16 cellular contexts compared by ENCODE assay signal in genomic region chr1:89980605-89981004, GRCh38. TPM values are rescaled to one million over a fixed set of nuclear protein-coding genes. Genes with fewer than 3 reads are reported as not detected.
DNase-seq lines count a peak whose midpoint lies in the region; ATAC-seq and TF ChIP-seq lines count a peak whose summit lies in the region.
"Had no signal": no experiment of that assay in that cellular context is flagged by ENCODE, and none has a peak within 500 bp of the region (broad histone marks: within the 10 kb centered on the region; RNA-seq: fewer than 3 reads in every experiment).

No MANE protein-coding gene starts in this region.

- no peak for TF ChIP-seq POLR2A in right lobe of liver (IDR thresholded peaks at IDR 0.05)

- DNase-seq in NCI-H1417 (lab: John Stamatoyannopoulos, UW) = peak; percentile 10 to 54 (median 15)
- DNase-seq in NCI-H1417 treated with DMSO at 0.1 percent for 48 hours (lab: John Stamatoyannopoulos, UW) = no peak
- peak; percentile 60 for DNase-seq in HEK293T (ENCODE audit: extremely low spot score)
- DNase-seq in SK-MEL-5 (ENCODE audit: low read depth, low spot score) = peak; percentile 98
- DNase-seq in iris pigment epithelial cell (ENCODE audit: low read depth) = peak; percentile 25
- DNase-seq in T-helper 1 cell = no peak
- no peak for DNase-seq in right lobe of liver
- DNase-seq: 8988T; activated CD8-positive, alpha-beta T cell treated with anti-CD3 and anti-CD28 coated beads for 36 hours; amniotic stem cell; C1 segment of cervical spinal cord; DMS79; MV-4-11; NCI-H446 treated with DMSO at 0.1 percent for 48 hours; OCI-M1 had no signal

- POLR2A ChIA-PET in HEK293T (lab: Yijun Ruan, JAX) = no interaction called here

- intact Hi-C loops in right lobe of liver (cut with DNase I) = loop anchor here (10.0 kb wide), 1 partner anchor 176 kb away; no protein-coding TSS in a partner anchor

- 80% methylated on average over 4 of the region's 4 CpGs for WGBS in right lobe of liver (ENCODE audit: insufficient coverage, low coverage, low lambda C conversion rate, missing lambda C conversion rate)

- H3K4me3 ChIP-seq in right lobe of liver = no peak overlapping the region

- no peak for ATAC-seq in activated CD4-positive, CD25-positive, alpha-beta regulatory T cell treated with anti-CD3 and anti-CD28 coated beads, Interleukin-2, amount 50 U/mL, for 24 hours
- no peak for ATAC-seq in right lobe of liver
- ATAC-seq: activated CD8-positive, alpha-beta T cell treated with anti-CD3 and anti-CD28 coated beads for 36 hours had no signal

- no peak for TF ChIP-seq CTCF in right lobe of liver (IDR thresholded peaks at IDR 0.05)

- peaks cover 0 to 6% (median 0%) of the 10 kb centered on the region in 4 donors for H3K4me1 ChIP-seq in right lobe of liver

- in situ Hi-C loops in SK-MEL-5 (cut with HindIII; ENCODE audit: low pct_unique_long_range_greater_than_20kb, low sequenced_read_pairs) = no loop called here

- H3K27ac ChIP-seq in right lobe of liver = no peak overlapping the region

- H3K9me3 ChIP-seq in right lobe of liver = no peaks in the 10 kb centered on the region

- no peaks in the 10 kb centered on the region for H3K27me3 ChIP-seq in right lobe of liver

- CTCF ChIA-PET in HEK293T (lab: Yijun Ruan, JAX) = no interaction called here

- no peaks in the 10 kb centered on the region for H3K36me3 ChIP-seq in right lobe of liver

TF ChIP-seq in HEK293T, 16 proteins besides CTCF, POLR2A, EP300 and RAD21:
- TF ChIP-seq TARDBP (IDR thresholded peaks at IDR 0.05) (no peak), CTBP1 (IDR thresholded peaks at IDR 0.05; ENCODE audit: borderline replicate concordance) (no peak; the same call in 1 of the 2 replicates), FOXA1 (IDR thresholded peaks at IDR 0.05) (no peak), FOXM1 (IDR thresholded peaks at IDR 0.05; ENCODE audit: borderline replicate concordance) (no peak), LEF1 (IDR thresholded peaks at IDR 0.05; ENCODE audit: borderline replicate concordance) (no peak), SP1 (IDR thresholded peaks at IDR 0.05) (no peak), SUZ12 (IDR thresholded peaks at IDR 0.05) (no peak), HDGF (IDR thresholded peaks at IDR 0.05; ENCODE audit: borderline replicate concordance) (no peak), BHLHE40 (IDR thresholded peaks at IDR 0.05; ENCODE audit: borderline replicate concordance) (no peak), L3MBTL2 (conservative IDR thresholded peaks at IDR 0.05) (no peak), ELF4 (IDR thresholded peaks at IDR 0.05) (no peak), ZNF384 (IDR thresholded peaks at IDR 0.05) (no peak)
- TF ChIP-seq, protein P1, sequence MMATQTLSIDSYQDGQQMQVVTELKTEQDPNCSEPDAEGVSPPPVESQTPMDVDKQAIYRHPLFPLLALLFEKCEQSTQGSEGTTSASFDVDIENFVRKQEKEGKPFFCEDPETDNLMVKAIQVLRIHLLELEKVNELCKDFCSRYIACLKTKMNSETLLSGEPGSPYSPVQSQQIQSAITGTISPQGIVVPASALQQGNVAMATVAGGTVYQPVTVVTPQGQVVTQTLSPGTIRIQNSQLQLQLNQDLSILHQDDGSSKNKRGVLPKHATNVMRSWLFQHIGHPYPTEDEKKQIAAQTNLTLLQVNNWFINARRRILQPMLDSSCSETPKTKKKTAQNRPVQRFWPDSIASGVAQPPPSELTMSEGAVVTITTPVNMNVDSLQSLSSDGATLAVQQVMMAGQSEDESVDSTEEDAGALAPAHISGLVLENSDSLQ (IDR thresholded peaks at IDR 0.05) = no peak

RNA-seq across cellular contexts. Expression of gene ZNF326, which starts 14.3 kb away (rescaled TPM):
- total RNA-seq in SK-MEL-5 (2014; rRNA removed; shearing (Covaris generic)) = 6.0 and 8.4 TPM in 2 replicates
- polyA plus RNA-seq in SK-MEL-5 (2015; cell fraction: cytosol; rRNA removed) = 25.2 and 30.1 TPM in 2 replicates
- 96.9 and 113 TPM in 2 replicates for polyA plus RNA-seq in SK-MEL-5 (2015; cell fraction: nucleus; rRNA removed)
- 10 to 100 TPM in 5 of 6 experiments, 1 to 10 TPM in 1; 9.5 to 13.8 (median 10.5) TPM for total RNA-seq in right lobe of liver

Comparison
In these comparisons a context has a peak if more than half of its experiments do, and no peak if none do; other contexts are left out.
1. DNase-seq: peak in NCI-H1417 (3 of 3), HEK293T (single experiment), SK-MEL-5 (single experiment) and iris pigment epithelial cell (single experiment); none in NCI-H1417 treated with DMSO at 0.1 percent for 48 hours (single experiment), T-helper 1 cell (0 of 5) and right lobe of liver (0 of 3).